In the genomic region with DNA sequence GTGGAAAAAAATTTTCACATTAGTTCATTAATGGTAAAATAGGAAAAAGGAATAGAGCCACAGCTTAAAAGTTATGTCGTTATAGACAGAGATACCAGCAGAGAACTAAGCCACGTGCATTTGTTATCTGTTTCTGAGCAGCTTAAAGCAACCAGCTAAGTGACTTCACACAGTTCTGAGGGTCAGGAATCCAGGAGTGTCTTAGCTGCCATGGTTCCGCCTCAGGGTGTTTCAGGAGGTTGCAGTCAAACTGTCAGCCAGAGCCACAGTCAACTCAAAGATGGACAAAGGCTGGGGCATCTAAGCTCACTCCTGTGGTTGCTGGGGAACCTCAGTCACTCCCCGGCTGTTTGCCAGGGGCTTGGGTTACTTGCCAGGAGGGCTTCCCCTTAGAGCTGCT, we compare ENCODE assay signal across 17 cellular contexts.
DNase-seq lines count a peak whose midpoint lies in the region; ATAC-seq, FAIRE-seq and TF ChIP-seq lines count a peak whose summit lies in the region.
"Had no signal": no experiment of that assay in that cellular context is flagged by ENCODE, and none has a peak within 500 bp of the region (broad histone marks: within the 10 kb centered on the region; RNA-seq: fewer than 3 reads in every experiment).

No MANE protein-coding gene starts in this region.

- H3K27me3 ChIP-seq in astrocyte (ENCODE audit: insufficient read depth, low read length) (no peaks in the 10 kb centered on the region), MG63 (no peaks in the 10 kb centered on the region; the same call in 1 of the 2 replicates)
- H3K27me3 ChIP-seq: BE2C had no signal

- no peaks in the 10 kb centered on the region for H3K79me2 ChIP-seq in astrocyte (ENCODE audit: insufficient read depth, low read length)

- H4K20me1 ChIP-seq in astrocyte (ENCODE audit: insufficient read depth, low read length) = no peaks in the 10 kb centered on the region

- no peaks in the 10 kb centered on the region for H3K36me3 ChIP-seq in astrocyte (ENCODE audit: insufficient read depth, low read length)
- H3K36me3 ChIP-seq in MG63 = no peaks in the 10 kb centered on the region
- H3K36me3 ChIP-seq: BE2C, HAP-1 had no signal

- TF ChIP-seq CTCF in astrocyte (IDR thresholded peaks at IDR 0.05; ENCODE audit: insufficient read depth, low read depth, low read length) (no peak), mesothelial cell of epicardium (IDR thresholded peaks at IDR 0.05; ENCODE audit: unreplicated experiment) (no peak)

- H2AFZ ChIP-seq in astrocyte (ENCODE audit: low read depth, low read length) = no peak overlapping the region

- H3K4me1 Mint-ChIP-seq in astrocyte (ENCODE audit: low read depth, unreplicated experiment) = peaks cover 20% of the 10 kb centered on the region
- H3K4me1 Mint-ChIP-seq in mesothelial cell of epicardium = peaks cover 26% of the 10 kb centered on the region
- H3K4me1 Mint-ChIP-seq in stimulated activated naive B cell treated with anti-CD40 and anti-IgM and Interleukin-4, amounts not matched to agents 10 μg/mL and 1 μg/mL and 100 μg/mL, for 72 hours = no peaks in the 10 kb centered on the region
- H3K4me1 Mint-ChIP-seq: CD4-positive, alpha-beta memory T cell had no signal

- no peak overlapping the region for H3K4me3 ChIP-seq in astrocyte (ENCODE audit: insufficient read depth, low read depth, low read length)
- no peak overlapping the region for H3K4me3 ChIP-seq in MG63
- H3K4me3 ChIP-seq: A549, HAP-1 had no signal

- H3K27me3 Mint-ChIP-seq in astrocyte (ENCODE audit: low read depth, unreplicated experiment) (no peaks in the 10 kb centered on the region), mesothelial cell of epicardium (ENCODE audit: low read depth) (no peaks in the 10 kb centered on the region)
- H3K27me3 Mint-ChIP-seq in stimulated activated naive B cell treated with anti-CD40 and anti-IgM and Interleukin-4, amounts not matched to agents 10 μg/mL and 1 μg/mL and 100 μg/mL, for 72 hours = no peaks in the 10 kb centered on the region
- H3K27me3 Mint-ChIP-seq: CD4-positive, alpha-beta memory T cell had no signal

- H3K9ac ChIP-seq in astrocyte (ENCODE audit: low read length) = no peak overlapping the region

- no peak overlapping the region for H3K4me3 Mint-ChIP-seq in astrocyte (ENCODE audit: unreplicated experiment)
- no peak overlapping the region for H3K4me3 Mint-ChIP-seq in mesothelial cell of epicardium
- no peak overlapping the region for H3K4me3 Mint-ChIP-seq in stimulated activated naive B cell treated with anti-CD40 and anti-IgM and Interleukin-4, amounts not matched to agents 10 μg/mL and 1 μg/mL and 100 μg/mL, for 72 hours
- H3K4me3 Mint-ChIP-seq: CD4-positive, alpha-beta memory T cell had no signal

- peak overlapping the region; percentile 59 for H3K27ac Mint-ChIP-seq in astrocyte (ENCODE audit: unreplicated experiment)
- peak overlapping the region; percentile 9 for H3K27ac Mint-ChIP-seq in mesothelial cell of epicardium
- peak overlapping the region; percentile 31 for H3K27ac Mint-ChIP-seq in stimulated activated naive B cell treated with anti-CD40 and anti-IgM and Interleukin-4, amounts not matched to agents 10 μg/mL and 1 μg/mL and 100 μg/mL, for 72 hours
- H3K27ac Mint-ChIP-seq: CD4-positive, alpha-beta memory T cell had no signal

- H3K4me1 ChIP-seq in astrocyte (ENCODE audit: insufficient read depth, low read length) = peaks cover 14% of the 10 kb centered on the region
- H3K4me1 ChIP-seq: HAP-1 had no signal

- H3K9me3 Mint-ChIP-seq in astrocyte (ENCODE audit: unreplicated experiment) = no peaks in the 10 kb centered on the region
- peaks cover 6% of the 10 kb centered on the region for H3K9me3 Mint-ChIP-seq in mesothelial cell of epicardium
- H3K9me3 Mint-ChIP-seq in stimulated activated naive B cell treated with anti-CD40 and anti-IgM and Interleukin-4, amounts not matched to agents 10 μg/mL and 1 μg/mL and 100 μg/mL, for 72 hours = peaks cover 0 to 1% of the 10 kb centered on the region in 2 donors

- no peak overlapping the region for H3K4me2 ChIP-seq in astrocyte (ENCODE audit: low read length)
- H3K4me2 ChIP-seq: A549 had no signal

- DNase-seq in OCI-M1 (lab: John Stamatoyannopoulos, UW) (peak; percentile 45), astrocyte (ENCODE audit: low read depth) (no peak), mesothelial cell of epicardium (ENCODE audit: low spot score in 2 of 2, unreplicated experiment in 2 of 2) (no peak), MG63 (no peak)
- DNase-seq in stimulated activated naive B cell treated with anti-CD40 and anti-IgM and Interleukin-4, amounts not matched to agents 10 μg/mL and 1 μg/mL and 100 μg/mL, for 72 hours = no peak
- no peak for DNase-seq in activated T-cell treated with anti-CD3 and anti-CD28 coated beads, Interleukin-2, amount 50 U/mL, for 48 hours
- no peak for DNase-seq in stimulated activated naive CD4-positive, alpha-beta T cell treated with Interleukin-2 at 50 U/mL for 16 hours (lab: John Stamatoyannopoulos, UW)
- DNase-seq: BE2C; CD4-positive, alpha-beta memory T cell; DND-41; GF-D8 had no signal

- H3K27ac ChIP-seq in astrocyte (ENCODE audit: low read depth, low read length) = no peak overlapping the region
- H3K27ac ChIP-seq: A549, C4-2B had no signal

- H3K36me3 Mint-ChIP-seq in astrocyte (ENCODE audit: low read depth, unreplicated experiment) (peaks cover 8% of the 10 kb centered on the region), mesothelial cell of epicardium (no peaks in the 10 kb centered on the region)
- peaks cover 3 to 13% of the 10 kb centered on the region in 2 donors for H3K36me3 Mint-ChIP-seq in stimulated activated naive B cell treated with anti-CD40 and anti-IgM and Interleukin-4, amounts not matched to agents 10 μg/mL and 1 μg/mL and 100 μg/mL, for 72 hours

- no peaks in the 10 kb centered on the region for H3K9me3 ChIP-seq in astrocyte (ENCODE audit: insufficient read depth, low read depth, low read length)
- no peaks in the 10 kb centered on the region for H3K9me3 ChIP-seq in MG63
- H3K9me3 ChIP-seq: A549, BE2C, HAP-1 had no signal

- no peak for FAIRE-seq in astrocyte (lab: Jason Lieb, UNC)
- FAIRE-seq: A549, D721Med, GM19239, H1 had no signal

- ATAC-seq in stimulated activated naive B cell treated with anti-CD40 and anti-IgM and Interleukin-4, amounts not matched to agents 10 μg/mL and 1 μg/mL and 100 μg/mL, for 72 hours (replicated peaks) = no peak
- ATAC-seq: A549 had no signal

Comparison
In these comparisons a context has a peak if more than half of its experiments do, and no peak if none do; other contexts are left out.
1. H3K27ac Mint-ChIP-seq: peak in every context shown above with its lines; median percentile 59 in astrocyte; 31 in stimulated activated naive B cell treated with anti-CD40 and anti-IgM and Interleukin-4, amounts not matched to agents 10 μg/mL and 1 μg/mL and 100 μg/mL, for 72 hours; 9 in mesothelial cell of epicardium.